ENCODE assay signal across 8 cellular contexts in genomic region chr17:81346090-81346907, GRCh38. TPM values are rescaled to one million over a fixed set of nuclear protein-coding genes. Genes with fewer than 3 reads are reported as not detected.
DNase-seq lines count a peak whose midpoint lies in the region; ATAC-seq lines count a peak whose summit lies in the region.

No MANE protein-coding gene starts in this region.

- peaks cover 5% of the 10 kb centered on the region for H3K79me1 ChIP-seq in mesenchymal stem cell (replicated peaks; ENCODE audit: low read length, poor library complexity, severe bottlenecking)

- H4K91ac ChIP-seq in mesenchymal stem cell (ENCODE audit: low read length) = peak overlapping the region; percentile 19

- peaks cover 45% of the 10 kb centered on the region for H3K27me3 ChIP-seq in effector memory CD4-positive, alpha-beta T cell (replicated peaks; ENCODE audit: control insufficient read depth, insufficient read depth, low read length, poor library complexity, severe bottlenecking)
- peaks cover 0 to 8% of the 10 kb centered on the region in 2 experiments for H3K27me3 ChIP-seq in mesenchymal stem cell (ENCODE audit: control insufficient read depth in 1 of 2, insufficient read depth in 1 of 2, low read length in 2 of 2)

- H2BK5ac ChIP-seq in mesenchymal stem cell (ENCODE audit: low read depth, low read length, poor library complexity, severe bottlenecking) = peak overlapping the region; percentile 22

- peak overlapping the region in 1 of 2 experiments; percentile 89 for H3K14ac ChIP-seq in mesenchymal stem cell (ENCODE audit: low read length in 2 of 2)

- H2BK120ac ChIP-seq in mesenchymal stem cell (ENCODE audit: low read depth, low read length) = peak overlapping the region; percentile 71

- H3K9ac ChIP-seq in mesenchymal stem cell (ENCODE audit: low read length) = peak overlapping the region; percentile 92

- peak overlapping the region; percentile 1 for H2AFZ ChIP-seq in mesenchymal stem cell (ENCODE audit: low read depth, low read length)

- peak overlapping the region; percentile 75 for H3K4ac ChIP-seq in mesenchymal stem cell (ENCODE audit: low read depth in 1 of 2, low read length in 2 of 2)

- H3K18ac ChIP-seq in mesenchymal stem cell (ENCODE audit: low read depth in 1 of 2, low read length in 2 of 2) = peak overlapping the region; percentile 65 to 94

- H4K8ac ChIP-seq in mesenchymal stem cell (ENCODE audit: low read length) = peak overlapping the region; percentile 84

- H2AK5ac ChIP-seq in mesenchymal stem cell (ENCODE audit: low read length, severe bottlenecking) = no peak overlapping the region

- H3K9me3 ChIP-seq in effector memory CD4-positive, alpha-beta T cell (ENCODE audit: control insufficient read depth, low read length) = no peaks in the 10 kb centered on the region
- no peaks in the 10 kb centered on the region for H3K9me3 ChIP-seq in mesenchymal stem cell (ENCODE audit: control insufficient read depth, low read length)

- no peaks in the 10 kb centered on the region for H3K36me3 ChIP-seq in effector memory CD4-positive, alpha-beta T cell (ENCODE audit: control insufficient read depth, insufficient read depth, low read length)
- H3K36me3 ChIP-seq in mesenchymal stem cell (ENCODE audit: control insufficient read depth in 1 of 2, insufficient read depth in 2 of 2, low read depth in 1 of 2, low read length in 2 of 2) = peaks cover 0 to 12% of the 10 kb centered on the region in 2 experiments

- under 1% methylated on average over 63 of the region's 91 CpGs for WGBS in mesenchymal stem cell

- H2BK15ac ChIP-seq in mesenchymal stem cell (ENCODE audit: low read depth, poor library complexity, severe bottlenecking) = peak overlapping the region; percentile 89

- H3K4me1 ChIP-seq in effector memory CD4-positive, alpha-beta T cell (ENCODE audit: control insufficient read depth, insufficient read depth, low read length, poor library complexity, severe bottlenecking) = peaks cover 37% of the 10 kb centered on the region
- peaks cover 24% of the 10 kb centered on the region for H3K4me1 ChIP-seq in mesenchymal stem cell (ENCODE audit: control insufficient read depth, insufficient read depth, low read depth, low read length)

- H2BK12ac ChIP-seq in mesenchymal stem cell (ENCODE audit: low read length in 2 of 2) = peak overlapping the region; percentile 5 to 70

- peak overlapping the region; percentile 98 for H3K4me2 ChIP-seq in mesenchymal stem cell (ENCODE audit: low read length, poor library complexity, severe bottlenecking)

- peak; percentile 93 to 99 (median 97) for DNase-seq in C1 segment of cervical spinal cord (lab: John Stamatoyannopoulos, UW)
- DNase-seq in HT-29 (ENCODE audit: low spot score) = peak; percentile 94
- DNase-seq in NK-92 (lab: John Stamatoyannopoulos, UW; ENCODE audit: unreplicated experiment) = peak; percentile 51
- DNase-seq in activated CD8-positive, alpha-beta memory T cell treated with anti-CD3 and anti-CD28 coated beads for 48 hours (ENCODE audit: low read depth in 2 of 3, low spot score in 2 of 3) = peak; percentile 84 to 91 (median 85)
- DNase-seq in effector memory CD4-positive, alpha-beta T cell = peak; percentile 86 to 87 (median 86)
- DNase-seq in mesenchymal stem cell = peak; percentile 96
- peak; percentile 90 for DNase-seq in stimulated activated CD8-positive, alpha-beta memory T cell treated with anti-CD3 and anti-CD28 coated beads, Interleukin-12 subunit alpha, Interleukin-12 subunit beta, amount 100 ng/mL, for 1 hour (ENCODE audit: low read depth)

- H3K23ac ChIP-seq in mesenchymal stem cell (ENCODE audit: low read length in 2 of 2) = peak overlapping the region in 1 of 2 experiments; percentile 75

- peak overlapping the region; percentile 45 for H3K4me3 ChIP-seq in effector memory CD4-positive, alpha-beta T cell (ENCODE audit: insufficient read depth, low read depth, low read length, poor library complexity, severe bottlenecking)
- peak overlapping the region; percentile 85 to 86 for H3K4me3 ChIP-seq in mesenchymal stem cell (ENCODE audit: insufficient read depth in 1 of 2, low read depth in 1 of 2, low read length in 2 of 2)

- H3K27ac ChIP-seq in effector memory CD4-positive, alpha-beta T cell (ENCODE audit: insufficient read depth, low read length, poor library complexity, severe bottlenecking) = no peak overlapping the region
- no peak overlapping the region for H3K27ac ChIP-seq in mesenchymal stem cell (ENCODE audit: low read length, poor library complexity, severe bottlenecking)

- ATAC-seq in GM19463 (IDR thresholded peaks at IDR 0.05; ENCODE audit: unreplicated experiment) = peak; percentile 85

RNA-seq across cellular contexts. Expression of gene BAHCC1, which starts 49.0 kb away (rescaled TPM):
- 10.4 and 11.6 TPM in 2 replicates for total RNA-seq in HT-29 (2014; rRNA removed; shearing (Covaris generic))
- 8.3 TPM for polyA plus RNA-seq in mesenchymal stem cell (2013, experiment 1 of 2)
- 8.6 TPM for polyA plus RNA-seq in mesenchymal stem cell (2013, experiment 2 of 2)

RNA-seq across cellular contexts. Expression of gene SLC38A10, which starts 51.2 kb away (rescaled TPM):
- total RNA-seq in HT-29 (2014; rRNA removed; shearing (Covaris generic)) = 109 and 116 TPM in 2 replicates
- polyA plus RNA-seq in mesenchymal stem cell (2013, experiment 1 of 2) = 54.5 TPM
- 52.5 TPM for polyA plus RNA-seq in mesenchymal stem cell (2013, experiment 2 of 2)
